In the genomic region with DNA sequence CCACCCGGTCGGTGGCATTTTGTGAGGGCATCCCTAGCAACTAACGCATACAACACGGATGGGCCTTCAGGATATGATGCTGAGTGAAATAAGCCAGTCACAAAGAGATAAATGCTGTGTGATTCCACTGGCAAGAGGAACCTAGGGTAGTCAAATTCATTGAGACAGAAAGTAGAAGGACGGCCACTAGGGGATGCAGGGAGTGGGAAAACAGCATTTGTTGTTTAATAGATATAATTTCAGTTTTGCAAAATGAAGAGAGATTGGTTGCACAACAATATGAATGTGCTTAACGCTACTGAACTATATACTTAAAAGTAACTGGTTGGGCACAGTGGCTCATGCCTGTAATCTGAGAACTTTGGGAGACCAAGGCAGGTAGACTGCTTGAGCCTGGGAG, we compare ENCODE assay signal across 2 cellular contexts.
TF ChIP-seq lines count a peak whose summit lies in the region.

No MANE protein-coding gene starts in this region.

TF ChIP-seq in SK-N-SH, 30 proteins besides CTCF, POLR2A, EP300 and RAD21 (continued from another document):
- no peak for TF ChIP-seq YY1 (IDR thresholded peaks at IDR 0.05; ENCODE audit: low read depth)
- no peak for TF ChIP-seq FOSL2 (IDR thresholded peaks at IDR 0.05; ENCODE audit: borderline replicate concordance, low read depth)
- TF ChIP-seq GATA2 (CRISPR knock-in tag; IDR thresholded peaks at IDR 0.05), result no peak
- no peak for TF ChIP-seq CHD2 (IDR thresholded peaks at IDR 0.05; ENCODE audit: low read length, partially characterized antibody)

TF ChIP-seq in SK-N-SH treated with all-trans-retinoic acid at 6 μM for 48 hours, 23 proteins besides CTCF, POLR2A, EP300 and RAD21 (continued from another document):
- no peak for TF ChIP-seq CREB5 (CRISPR knock-in tag; IDR thresholded peaks at IDR 0.05; ENCODE audit: low read depth)
TF ChIP-seq in SK-N-SH treated with all-trans-retinoic acid at 6 μM for 48 hours: peak in this region for 0.
